17 cellular contexts compared by ENCODE assay signal in the genomic region with DNA sequence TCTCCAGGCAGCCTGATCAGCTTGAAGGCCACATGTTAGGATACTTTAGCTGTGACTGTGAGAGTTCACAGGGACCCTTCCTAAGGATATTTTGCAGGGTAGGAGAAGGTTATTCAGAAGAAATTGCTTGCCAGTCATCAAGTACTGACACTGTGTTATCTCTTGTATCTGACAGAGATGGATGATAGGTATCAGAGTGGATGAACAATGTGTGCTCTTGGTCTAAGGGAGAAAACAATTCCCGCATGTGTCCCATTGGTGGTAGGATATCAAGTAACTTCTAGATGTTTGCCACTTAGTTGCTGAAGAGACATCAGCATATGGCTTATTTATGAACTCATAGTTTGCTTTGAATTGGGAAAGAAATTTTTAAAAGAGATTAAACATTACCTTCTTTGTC.
"Had no signal": no experiment of that assay in that cellular context is flagged by ENCODE, and none has a peak within 500 bp of the region (broad histone marks: within the 10 kb centered on the region; RNA-seq: fewer than 3 reads in every experiment).

No MANE protein-coding gene starts in this region.

- H3K27me3 Mint-ChIP-seq: activated B cell treated with CpG ODN at 0.5 μM for 24 hours; activated naive CD4-positive, alpha-beta T cell treated with anti-CD3 and anti-CD28 coated beads, Interleukin-2, amount 10 ng/mL, durations not matched to agents 7 days and 5 days; activated T-helper 17 cell treated with anti-CD3 and anti-CD28 coated beads, Interleukin-2, amount 50 U/mL, for 72 hours had no signal

- H3K4me1 Mint-ChIP-seq: activated B cell treated with CpG ODN at 0.5 μM for 24 hours; activated T-helper 17 cell treated with anti-CD3 and anti-CD28 coated beads, Interleukin-2, amount 50 U/mL, for 72 hours had no signal

- DNase-seq: activated B cell treated with CpG ODN at 0.5 μM for 24 hours; activated CD4-positive, alpha-beta T cell treated with anti-CD3 and anti-CD28 coated beads, Interleukin-2, amount 50 U/mL, for 1 hour; activated naive CD4-positive, alpha-beta T cell treated with anti-CD3 and anti-CD28 coated beads, Interleukin-2, amount 10 ng/mL, durations not matched to agents 7 days and 5 days; activated T-cell treated with anti-CD3 and anti-CD28 coated beads for 4 hours; glutamatergic neuron; immature natural killer cell; left colon; natural killer cell; occipital lobe; stimulated activated CD4-positive, alpha-beta T cell treated with anti-CD3 and anti-CD28 coated beads, Interleukin-12 subunit alpha, Interleukin-12 subunit beta, amount 100 ng/mL, for 4 hours; stimulated activated naive CD4-positive, alpha-beta T cell; testis had no signal

- H3K9me3 ChIP-seq: esophagus muscularis mucosa, testis had no signal

- H3K4me3 ChIP-seq: esophagus muscularis mucosa, lung, testis had no signal

- H3K36me3 Mint-ChIP-seq: activated naive CD4-positive, alpha-beta T cell treated with anti-CD3 and anti-CD28 coated beads, Interleukin-2, amount 10 ng/mL, durations not matched to agents 7 days and 5 days; natural killer cell had no signal

- H3K27ac ChIP-seq: esophagus muscularis mucosa, testis had no signal

- H3K4me3 Mint-ChIP-seq: activated B cell treated with CpG ODN at 0.5 μM for 24 hours; activated naive CD4-positive, alpha-beta T cell treated with anti-CD3 and anti-CD28 coated beads, Interleukin-2, amount 10 ng/mL, durations not matched to agents 7 days and 5 days; activated T-helper 17 cell treated with anti-CD3 and anti-CD28 coated beads, Interleukin-2, amount 50 U/mL, for 72 hours; immature natural killer cell; natural killer cell had no signal

- ATAC-seq: left colon, natural killer cell, sciatic nerve had no signal

- H3K9me3 Mint-ChIP-seq: activated B cell treated with CpG ODN at 0.5 μM for 24 hours; activated naive CD4-positive, alpha-beta T cell treated with anti-CD3 and anti-CD28 coated beads, Interleukin-2, amount 10 ng/mL, durations not matched to agents 7 days and 5 days; activated T-helper 17 cell treated with anti-CD3 and anti-CD28 coated beads, Interleukin-2, amount 50 U/mL, for 72 hours; immature natural killer cell; natural killer cell had no signal

- H3K27ac Mint-ChIP-seq: activated B cell treated with CpG ODN at 0.5 μM for 24 hours; activated naive CD4-positive, alpha-beta T cell treated with anti-CD3 and anti-CD28 coated beads, Interleukin-2, amount 10 ng/mL, durations not matched to agents 7 days and 5 days; activated T-helper 17 cell treated with anti-CD3 and anti-CD28 coated beads, Interleukin-2, amount 50 U/mL, for 72 hours; immature natural killer cell; natural killer cell had no signal

- FAIRE-seq: TTC549 had no signal

- H3K27me3 ChIP-seq: esophagus muscularis mucosa, testis had no signal
